1 cellular context compared by ENCODE assay signal in genomic region chr6:4102687-4103244, GRCh38.
TF ChIP-seq lines count a peak whose summit lies in the region.

No MANE protein-coding gene starts in this region.

TF ChIP-seq in HepG2, 621 proteins besides CTCF, POLR2A, EP300 and RAD21 (continued from another document and continues in another):
- no peak for TF ChIP-seq LBX2 (CRISPR knock-in tag; IDR thresholded peaks at IDR 0.05; ENCODE audit: borderline replicate concordance)
- no peak for TF ChIP-seq ZNF800 (CRISPR knock-in tag; IDR thresholded peaks at IDR 0.05)
- peak; percentile 82; the same call in 1 of the 2 replicates for TF ChIP-seq SSRP1 (CRISPR knock-in tag; IDR thresholded peaks at IDR 0.05)
- no peak for TF ChIP-seq ZNF44 (CRISPR knock-in tag; IDR thresholded peaks at IDR 0.05)
- peak; percentile 87; the same call in 1 of the 2 replicates for TF ChIP-seq ZNF709 (CRISPR knock-in tag; IDR thresholded peaks at IDR 0.05)
- no peak for TF ChIP-seq ZNF737 (CRISPR knock-in tag; IDR thresholded peaks at IDR 0.05; ENCODE audit: borderline replicate concordance)
- TF ChIP-seq GMEB2 (CRISPR knock-in tag; IDR thresholded peaks at IDR 0.05; ENCODE audit: low read depth), result no peak
- TF ChIP-seq ZNF274 (CRISPR knock-in tag; IDR thresholded peaks at IDR 0.05), result no peak
- no peak for TF ChIP-seq CBX2 (IDR thresholded peaks at IDR 0.05; ENCODE audit: low read depth, low read length)
- no peak for TF ChIP-seq CBX2 (CRISPR knock-in tag; IDR thresholded peaks at IDR 0.05; ENCODE audit: low read depth)
- TF ChIP-seq ZSCAN5A (CRISPR knock-in tag; IDR thresholded peaks at IDR 0.05; ENCODE audit: borderline replicate concordance), result peak; percentile 90; the same call in 1 of the 2 replicates
- 0 out of 2 replicates have a peak, but pooled peaks have one; percentile 60 for TF ChIP-seq ZNF775 (CRISPR knock-in tag; IDR thresholded peaks at IDR 0.05; ENCODE audit: borderline replicate concordance)
- TF ChIP-seq THAP9 (CRISPR knock-in tag; IDR thresholded peaks at IDR 0.05; ENCODE audit: borderline replicate concordance), result no peak
- TF ChIP-seq ZNF33B (CRISPR knock-in tag; IDR thresholded peaks at IDR 0.05), result no peak; the same call in 1 of the 2 replicates
- TF ChIP-seq ZNF276 (CRISPR knock-in tag; IDR thresholded peaks at IDR 0.05; ENCODE audit: low read depth), result peak; percentile 83; the same call in 1 of the 2 replicates
- TF ChIP-seq ZNF501 (CRISPR knock-in tag; IDR thresholded peaks at IDR 0.05), result 0 out of 2 replicates have a peak, but pooled peaks have one; percentile 39
- TF ChIP-seq FOXP4 (CRISPR knock-in tag; IDR thresholded peaks at IDR 0.05), result peak; percentile 97
- peak; percentile 89; the same call in 1 of the 2 replicates for TF ChIP-seq RNF219 (CRISPR knock-in tag; IDR thresholded peaks at IDR 0.05)
- TF ChIP-seq ZSCAN31 (CRISPR knock-in tag; IDR thresholded peaks at IDR 0.05; ENCODE audit: low read depth), result peak; percentile 86; the same call in 1 of the 2 replicates
- TF ChIP-seq ZNF326 (CRISPR knock-in tag; IDR thresholded peaks at IDR 0.05; ENCODE audit: borderline replicate concordance), result no peak
- 0 out of 2 replicates have a peak, but pooled peaks have one; percentile 41 for TF ChIP-seq ZNF780A (CRISPR knock-in tag; IDR thresholded peaks at IDR 0.05)
- TF ChIP-seq SMAD1 (CRISPR knock-in tag; IDR thresholded peaks at IDR 0.05; ENCODE audit: borderline replicate concordance, low read depth), result no peak
- peak; percentile 70; the same call in 1 of the 2 replicates for TF ChIP-seq NCOR1 (IDR thresholded peaks at IDR 0.05; ENCODE audit: borderline replicate concordance, low read length)
- TF ChIP-seq XBP1 (CRISPR knock-in tag; IDR thresholded peaks at IDR 0.05), result no peak
- TF ChIP-seq HOXA7 (CRISPR knock-in tag; IDR thresholded peaks at IDR 0.05), result no peak
- TF ChIP-seq ZNF672 (CRISPR knock-in tag; IDR thresholded peaks at IDR 0.05), result no peak
- no peak for TF ChIP-seq ZNF550 (CRISPR knock-in tag; IDR thresholded peaks at IDR 0.05; ENCODE audit: borderline replicate concordance)
- TF ChIP-seq ZNF564 (CRISPR knock-in tag; IDR thresholded peaks at IDR 0.05), result peak; percentile 79; the same call in 1 of the 2 replicates
- peak; percentile 96 for TF ChIP-seq PHF5A (CRISPR knock-in tag; IDR thresholded peaks at IDR 0.05; ENCODE audit: low read depth, unreplicated experiment)
- TF ChIP-seq ZBTB2 (CRISPR knock-in tag; IDR thresholded peaks at IDR 0.05; ENCODE audit: low read depth), result peak; percentile 65; the same call in 1 of the 2 replicates
- TF ChIP-seq MEIS1 (CRISPR knock-in tag; IDR thresholded peaks at IDR 0.05; ENCODE audit: borderline replicate concordance), result peak; percentile 94; the same call in 1 of the 2 replicates
- TF ChIP-seq CBX1 (IDR thresholded peaks at IDR 0.05; ENCODE audit: low read depth), result no peak
- peak; percentile 86; the same call in 1 of the 2 replicates for TF ChIP-seq ZFP36L1 (CRISPR knock-in tag; IDR thresholded peaks at IDR 0.05)
- TF ChIP-seq ZBTB4 (CRISPR knock-in tag; IDR thresholded peaks at IDR 0.05; ENCODE audit: borderline replicate concordance), result peak; percentile 64; the same call in 1 of the 2 replicates
- TF ChIP-seq JUNB (CRISPR knock-in tag; IDR thresholded peaks at IDR 0.05; ENCODE audit: borderline replicate concordance), result peak; percentile 58; the same call in 1 of the 2 replicates
- TF ChIP-seq ZNF20 (CRISPR knock-in tag; IDR thresholded peaks at IDR 0.05), result no peak
- TF ChIP-seq SCMH1 (CRISPR knock-in tag; IDR thresholded peaks at IDR 0.05; ENCODE audit: borderline replicate concordance), result no peak
